ENCODE assay signal across 11 cellular contexts in genomic region chr2:160220545-160221009, GRCh38. TPM values are rescaled to one million over a fixed set of nuclear protein-coding genes. Genes with fewer than 3 reads are reported as not detected.
DNase-seq lines count a peak whose midpoint lies in the region; ATAC-seq and TF ChIP-seq lines count a peak whose summit lies in the region.
"Had no signal": no experiment of that assay in that cellular context is flagged by ENCODE, and none has a peak within 500 bp of the region (broad histone marks: within the 10 kb centered on the region; RNA-seq: fewer than 3 reads in every experiment).

No MANE protein-coding gene starts in this region.

- H3K9me3 ChIP-seq in DND-41 (ENCODE audit: insufficient read depth, low read length, severe bottlenecking) (no peaks in the 10 kb centered on the region), RWPE2 (ENCODE audit: severe bottlenecking) (no peaks in the 10 kb centered on the region), trophoblast cell (ENCODE audit: insufficient read depth, low read depth, low read length) (no peaks in the 10 kb centered on the region), testis (no peaks in the 10 kb centered on the region)
- H3K9me3 ChIP-seq: gastroesophageal sphincter, tibial artery had no signal

- peak overlapping the region; percentile 63 for H3K14ac ChIP-seq in trophoblast cell (ENCODE audit: low read length)

- H4K20me1 ChIP-seq in DND-41 (ENCODE audit: insufficient read depth, low read length): no peaks in the 10 kb centered on the region

- peak overlapping the region; percentile 87 for H3K18ac ChIP-seq in trophoblast cell (ENCODE audit: low read length)

- H3K36me3 ChIP-seq in DND-41 (ENCODE audit: insufficient read depth, low read length): no peaks in the 10 kb centered on the region
- no peaks in the 10 kb centered on the region for H3K36me3 ChIP-seq in RWPE2 (ENCODE audit: low read depth)
- H3K36me3 ChIP-seq in trophoblast cell (ENCODE audit: control insufficient read depth in 1 of 2, insufficient read depth in 2 of 2, low read length in 2 of 2): no peaks in the 10 kb centered on the region
- no peaks in the 10 kb centered on the region for H3K36me3 ChIP-seq in testis (ENCODE audit: low read depth, missing control alignments)
- H3K36me3 ChIP-seq: gastroesophageal sphincter, tibial artery, WERI-Rb-1 had no signal

- 0 out of 2 replicates have a peak overlapping the region, but pooled peaks have one; percentile 1 for H3K9ac ChIP-seq in DND-41 (ENCODE audit: low read depth, low read length)
- no peak overlapping the region for H3K9ac ChIP-seq in trophoblast cell (ENCODE audit: low read length)

- H3K79me2 ChIP-seq in DND-41 (ENCODE audit: insufficient read depth, low read length) (no peaks in the 10 kb centered on the region), trophoblast cell (ENCODE audit: control insufficient read depth, insufficient read depth, low read length, poor library complexity) (peaks cover 12% of the 10 kb centered on the region)

- H3K27me3 ChIP-seq in DND-41 (ENCODE audit: insufficient read depth, low read length, poor library complexity) (no peaks in the 10 kb centered on the region), RWPE2 (ENCODE audit: insufficient read depth, poor library complexity, severe bottlenecking) (no peaks in the 10 kb centered on the region), trophoblast cell (ENCODE audit: insufficient read depth, low read length) (no peaks in the 10 kb centered on the region), testis (no peaks in the 10 kb centered on the region)
- H3K27me3 ChIP-seq: gastroesophageal sphincter, tibial artery had no signal

- H4K8ac ChIP-seq in trophoblast cell (ENCODE audit: low read depth, low read length): peak overlapping the region; percentile 89

- intact Hi-C loops in testis (cut with DNase I; ENCODE audit: low total_unique reads): no loop called here

- H4K12ac ChIP-seq in trophoblast cell (ENCODE audit: low read depth, low read length): peak overlapping the region; percentile 35

- peaks cover 51% of the 10 kb centered on the region for H3K79me1 ChIP-seq in trophoblast cell (ENCODE audit: low read length)

- H2AFZ ChIP-seq in DND-41 (ENCODE audit: low read depth, low read length) (peak overlapping the region; percentile 46), trophoblast cell (ENCODE audit: insufficient read depth, low read length, poor library complexity) (no peak overlapping the region)

- H3K4me3 ChIP-seq in DND-41 (ENCODE audit: low read depth in 1 of 2, low read length in 2 of 2) (no peak overlapping the region), RWPE2 (ENCODE audit: severe bottlenecking) (no peak overlapping the region), choroid plexus epithelial cell (ENCODE audit: low read depth, low read length) (no peak overlapping the region), trophoblast cell (ENCODE audit: low read depth, low read length) (no peak overlapping the region), testis (no peak overlapping the region)
- H3K4me3 ChIP-seq: gastroesophageal sphincter, tibial artery had no signal

- TF ChIP-seq POLR2A in testis (IDR thresholded peaks at IDR 0.05): no peak

- H3K23ac ChIP-seq in trophoblast cell (ENCODE audit: low read length): peak overlapping the region; percentile 11

- peak overlapping the region; percentile 90 for H4K91ac ChIP-seq in trophoblast cell (ENCODE audit: low read depth, low read length)

- no CpG with 5 or more reads among the region's 4 CpGs for WGBS in trophoblast cell (ENCODE audit: extremely low coverage, insufficient coverage, insufficient read length)
- WGBS in testis, 2 donors: 73 to 79% methylated on average over 4 of the region's 4 CpGs

- H2BK5ac ChIP-seq in trophoblast cell (ENCODE audit: low read depth, low read length, poor library complexity): peak overlapping the region; percentile 87

- H3K4me1 ChIP-seq in DND-41 (ENCODE audit: insufficient read depth, low read length): peaks cover 28% of the 10 kb centered on the region
- peaks cover 59% of the 10 kb centered on the region for H3K4me1 ChIP-seq in RWPE2 (ENCODE audit: insufficient read depth, poor library complexity, severe bottlenecking)
- H3K4me1 ChIP-seq in trophoblast cell (ENCODE audit: control insufficient read depth in 1 of 2, insufficient read depth in 2 of 2, low read length in 2 of 2): peaks cover 32 to 40% of the 10 kb centered on the region in 2 experiments
- H3K4me1 ChIP-seq in testis: peaks cover 7% of the 10 kb centered on the region

- ATAC-seq in DND-41 (ENCODE audit: insufficient read depth, low read depth) (peak; percentile 75), RWPE2 (ENCODE audit: low read depth) (peak; percentile 74), HG03045 (IDR thresholded peaks at IDR 0.05; ENCODE audit: unreplicated experiment) (no peak)
- ATAC-seq: gastroesophageal sphincter had no signal

- H3K27ac ChIP-seq in DND-41 (ENCODE audit: low read length) (peak overlapping the region; percentile 69), RWPE2 (ENCODE audit: poor library complexity, severe bottlenecking) (peak overlapping the region; percentile 100), trophoblast cell (ENCODE audit: low read depth, low read length) (peak overlapping the region; percentile 95), testis (no peak overlapping the region)
- H3K27ac ChIP-seq: WERI-Rb-1 had no signal

- TF ChIP-seq CTCF in DND-41 (IDR thresholded peaks at IDR 0.05; ENCODE audit: borderline replicate concordance, extremely low read depth, low read length, poor library complexity, severe bottlenecking): peak; percentile 31
- peak; percentile 63 for TF ChIP-seq CTCF in RWPE2 (IDR thresholded peaks at IDR 0.05; ENCODE audit: poor library complexity, severe bottlenecking)
- TF ChIP-seq CTCF in choroid plexus epithelial cell (conservative IDR thresholded peaks at IDR 0.05; ENCODE audit: low read depth, low read length): no peak
- no peak for TF ChIP-seq CTCF in testis (IDR thresholded peaks at IDR 0.05)

- peak overlapping the region; percentile 81 for H2BK12ac ChIP-seq in trophoblast cell (ENCODE audit: low read length)

- peak overlapping the region; percentile 65 for H3K4ac ChIP-seq in trophoblast cell (ENCODE audit: low read depth, low read length)

- H3K4me2 ChIP-seq in DND-41 (ENCODE audit: insufficient read depth, low read length) (peak overlapping the region; percentile 32; the same call in 1 of the 2 replicates), trophoblast cell (ENCODE audit: low read length) (no peak overlapping the region)

- H2AK5ac ChIP-seq in trophoblast cell (ENCODE audit: low read length): peak overlapping the region; percentile 75

- DNase-seq in DND-41 (peak; percentile 42), RWPE2 (ENCODE audit: low spot score) (peak; percentile 92), choroid plexus epithelial cell (ENCODE audit: low read depth) (peak; percentile 34), trophoblast cell (no peak), CD1c-positive myeloid dendritic cell (ENCODE audit: extremely low spot score) (no peak), testis (no peak)
- no peak for DNase-seq in central memory CD4-positive, alpha-beta T cell
- DNase-seq: tibial artery, WERI-Rb-1 had no signal

- peak overlapping the region; percentile 75 for H2BK120ac ChIP-seq in trophoblast cell (ENCODE audit: insufficient read depth, low read length, poor library complexity)

RNA-seq across cellular contexts. Expression of gene ITGB6, which starts 20.5 kb away (rescaled TPM):
- polyA plus RNA-seq in trophoblast cell (2013): 100 and 101 TPM in 2 replicates
- total RNA-seq in testis: under 1 TPM; 0.12 to 0.79 TPM
- 0.18 TPM for polyA plus RNA-seq in testis (ENCODE audit: insufficient read depth, low read depth, low replicate concordance)

Comparison
In these comparisons a context has a peak if more than half of its experiments do, and no peak if none do; other contexts are left out.
1. DNase-seq: peak in DND-41 (single experiment), RWPE2 (single experiment) and choroid plexus epithelial cell (single experiment); none in trophoblast cell (0 of 2), CD1c-positive myeloid dendritic cell (single experiment), central memory CD4-positive, alpha-beta T cell (single experiment) and testis (single experiment).
2. H3K27ac ChIP-seq: peak in DND-41 (single experiment), RWPE2 (single experiment) and trophoblast cell (single experiment); none in testis (0 of 2).
3. CTCF ChIP-seq: peak in DND-41 (single experiment) and RWPE2 (single experiment); none in choroid plexus epithelial cell (single experiment) and testis (0 of 3).